In the genomic region with DNA sequence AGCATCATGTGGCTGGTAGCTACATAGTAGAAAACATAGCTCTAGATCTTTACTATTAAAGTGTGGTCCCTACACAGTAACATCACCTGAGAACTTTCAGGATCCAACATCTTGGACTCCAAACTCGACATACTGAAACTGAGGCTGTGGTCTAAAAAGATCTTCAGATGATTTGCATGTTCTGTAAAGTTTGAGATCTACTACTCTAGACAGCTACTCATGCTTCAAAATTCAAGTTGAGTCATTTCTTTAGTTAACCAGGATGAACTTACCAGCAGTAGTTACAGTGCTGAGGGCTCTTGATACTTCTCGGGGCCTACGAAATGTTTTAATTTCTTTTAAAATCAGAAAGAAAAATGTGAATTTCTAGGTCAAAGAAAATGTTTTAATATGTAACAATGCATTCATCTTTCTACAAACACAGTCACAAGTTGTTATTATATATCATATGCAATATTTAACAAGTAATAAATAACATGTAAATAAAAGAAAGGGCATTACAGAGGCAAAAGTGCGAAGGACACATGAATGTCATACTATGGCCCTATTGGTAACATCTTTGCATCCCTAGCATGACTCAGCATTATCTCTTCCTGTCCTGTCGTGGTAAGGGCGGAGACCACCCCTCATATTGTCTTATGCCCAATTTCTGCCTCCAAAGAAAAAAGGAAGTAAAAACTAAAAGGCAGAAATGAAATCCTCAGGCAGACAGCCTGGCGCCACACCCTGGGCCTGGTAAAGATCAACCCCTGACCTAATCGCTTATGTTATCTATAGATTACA, we compare ENCODE assay signal across 13 cellular contexts.
A peak's percentile ranks its signal among the peaks of the same experiment; 100 is the strongest.
DNase-seq lines count a peak whose midpoint lies in the region; ATAC-seq and TF ChIP-seq lines count a peak whose summit lies in the region.
"Had no signal": no experiment of that assay in that cellular context is flagged by ENCODE, and none has a peak within 500 bp of the region (broad histone marks: within the 10 kb centered on the region; RNA-seq: fewer than 3 reads in every experiment).

No MANE protein-coding gene starts in this region.

- intact Hi-C loops in activated B cell treated with CpG ODN at 0.5 μM for 24 hours (cut with micrococcal nuclease), result no loop called here
- intact Hi-C loops in Calu3 (cut with micrococcal nuclease; ENCODE audit: unreplicated experiment), result no loop called here

- H3K27ac ChIP-seq in WERI-Rb-1, result no peak overlapping the region
- H3K27ac ChIP-seq: spleen, VCaP had no signal

- H3K27me3 Mint-ChIP-seq in activated B cell treated with CpG ODN at 0.5 μM for 24 hours (peaks cover 3% of the 10 kb centered on the region), Calu3 (ENCODE audit: unreplicated experiment) (no peaks in the 10 kb centered on the region)
- H3K27me3 Mint-ChIP-seq: activated T-helper 17 cell treated with anti-CD3 and anti-CD28 coated beads, Interleukin-2, amount 50 U/mL, for 72 hours; central memory CD8-positive, alpha-beta T cell had no signal

- BruUV-seq in Calu3 (replicated peaks; lab: Mats Ljungman, UMichigan), result no TSS peak

- no peaks in the 10 kb centered on the region for H3K27me3 ChIP-seq in WERI-Rb-1 (ENCODE audit: insufficient read depth, low read depth, severe bottlenecking)
- H3K27me3 ChIP-seq: spleen had no signal

- peak; percentile 97 for ATAC-seq in GM18870 (IDR thresholded peaks at IDR 0.05; ENCODE audit: unreplicated experiment)
- peak; percentile 99 for ATAC-seq in GM21717 (IDR thresholded peaks at IDR 0.05; ENCODE audit: unreplicated experiment)
- peak; percentile 77 for ATAC-seq in HG03175 (IDR thresholded peaks at IDR 0.05; ENCODE audit: unreplicated experiment)
- ATAC-seq in activated B cell treated with CpG ODN at 0.5 μM for 24 hours (ENCODE audit: low read depth), result peak; percentile 52
- no peak for ATAC-seq in left lobe of liver
- ATAC-seq: activated T-helper 17 cell treated with anti-CD3 and anti-CD28 coated beads, Interleukin-2, amount 50 U/mL, for 72 hours had no signal

- CTCF ChIA-PET in activated B cell treated with CpG ODN at 0.5 μM for 24 hours (lab: Charles Lee), result no interaction called here
- CTCF ChIA-PET in Calu3 (lab: Charles Lee), result no interaction called here

- H3K9me3 ChIP-seq in WERI-Rb-1 (ENCODE audit: severe bottlenecking), result no peaks in the 10 kb centered on the region
- H3K9me3 ChIP-seq: spleen had no signal

- H3K36me3 ChIP-seq in WERI-Rb-1, result no peaks in the 10 kb centered on the region
- H3K36me3 ChIP-seq: spleen had no signal

- H3K36me3 Mint-ChIP-seq in activated B cell treated with CpG ODN at 0.5 μM for 24 hours (ENCODE audit: low read depth) (no peaks in the 10 kb centered on the region), Calu3 (ENCODE audit: insufficient read depth, unreplicated experiment) (no peaks in the 10 kb centered on the region)

- POLR2A ChIA-PET in activated B cell treated with CpG ODN at 0.5 μM for 24 hours (lab: Charles Lee), result no interaction called here

- TF ChIP-seq CTCF in activated B cell treated with CpG ODN at 0.5 μM for 24 hours (IDR thresholded peaks at IDR 0.05) (no peak), WERI-Rb-1 (IDR thresholded peaks at IDR 0.05; ENCODE audit: low read depth, low read length) (no peak), Calu3 (IDR thresholded peaks at IDR 0.05; ENCODE audit: unreplicated experiment) (no peak)

- no peak overlapping the region for H3K4me3 ChIP-seq in WERI-Rb-1 (ENCODE audit: low read depth, low read length)
- H3K4me3 ChIP-seq: spleen had no signal

- H3K4me3 Mint-ChIP-seq in activated B cell treated with CpG ODN at 0.5 μM for 24 hours (no peak overlapping the region), Calu3 (ENCODE audit: low read depth, unreplicated experiment) (no peak overlapping the region)
- H3K4me3 Mint-ChIP-seq: activated T-helper 17 cell treated with anti-CD3 and anti-CD28 coated beads, Interleukin-2, amount 50 U/mL, for 72 hours; central memory CD8-positive, alpha-beta T cell had no signal

- H3K9me3 Mint-ChIP-seq in activated B cell treated with CpG ODN at 0.5 μM for 24 hours, result no peaks in the 10 kb centered on the region
- H3K9me3 Mint-ChIP-seq in Calu3 (ENCODE audit: low read depth, unreplicated experiment), result peaks cover 6% of the 10 kb centered on the region

- H3K27ac Mint-ChIP-seq in activated B cell treated with CpG ODN at 0.5 μM for 24 hours, result peak overlapping the region; percentile 35
- no peak overlapping the region for H3K27ac Mint-ChIP-seq in Calu3 (ENCODE audit: unreplicated experiment)
- H3K27ac Mint-ChIP-seq: activated T-helper 17 cell treated with anti-CD3 and anti-CD28 coated beads, Interleukin-2, amount 50 U/mL, for 72 hours had no signal

- DNase-seq in activated B cell treated with CpG ODN at 0.5 μM for 24 hours, result no peak
- DNase-seq in medulla oblongata (ENCODE audit: extremely low spot score), result no peak
- no peak for DNase-seq in WERI-Rb-1
- no peak for DNase-seq in Calu3
- DNase-seq in left lobe of liver (ENCODE audit: low spot score), result no peak
- DNase-seq: NCI-H2029 treated with DMSO at 0.1 percent for 48 hours, spleen had no signal

- H3K4me1 Mint-ChIP-seq in activated B cell treated with CpG ODN at 0.5 μM for 24 hours, result peaks cover 9% of the 10 kb centered on the region
- H3K4me1 Mint-ChIP-seq in Calu3 (ENCODE audit: low read depth, unreplicated experiment), result no peaks in the 10 kb centered on the region
- H3K4me1 Mint-ChIP-seq: activated T-helper 17 cell treated with anti-CD3 and anti-CD28 coated beads, Interleukin-2, amount 50 U/mL, for 72 hours; central memory CD8-positive, alpha-beta T cell had no signal
